8 cellular contexts compared by ENCODE assay signal in genomic region chr20:50115591-50116367, GRCh38. TPM values are rescaled to one million over a fixed set of nuclear protein-coding genes. Genes with fewer than 3 reads are reported as not detected.
DNase-seq lines count a peak whose midpoint lies in the region; ATAC-seq and TF ChIP-seq lines count a peak whose summit lies in the region.

No MANE protein-coding gene starts in this region.

- peak overlapping the region; percentile 94 for H3K4me3 Mint-ChIP-seq in endodermal cell

- H3K27me3 ChIP-seq in endodermal cell (ENCODE audit: control insufficient read depth, insufficient read depth, low read length, poor library complexity, severe bottlenecking) = no peaks in the 10 kb centered on the region

- peaks cover 3% of the 10 kb centered on the region for H3K4me1 ChIP-seq in endodermal cell (ENCODE audit: control insufficient read depth, insufficient read depth, low read length)
- H3K4me1 ChIP-seq in mesodermal cell (ENCODE audit: control insufficient read depth, insufficient read depth, low read length, poor library complexity, severe bottlenecking) = peaks cover 20% of the 10 kb centered on the region

- H3K9me3 ChIP-seq in endodermal cell (ENCODE audit: control insufficient read depth, low read length) (no peaks in the 10 kb centered on the region), mesodermal cell (ENCODE audit: control insufficient read depth, low read length) (no peaks in the 10 kb centered on the region)

- H3K36me3 Mint-ChIP-seq in endodermal cell (ENCODE audit: low read depth) = peaks cover 3% of the 10 kb centered on the region

- in situ Hi-C loops in Caki2 (cut with HindIII; ENCODE audit: low pct_unique_long_range_greater_than_20kb, low sequenced_read_pairs) = no loop called here

- H3K27me3 Mint-ChIP-seq in endodermal cell (ENCODE audit: insufficient read depth) = no peaks in the 10 kb centered on the region

- TF ChIP-seq CTCF in endodermal cell (conservative IDR thresholded peaks at IDR 0.05) = no peak

- no peaks in the 10 kb centered on the region for H3K9me3 Mint-ChIP-seq in endodermal cell

- peak; percentile 74 for ATAC-seq in GM21390 (IDR thresholded peaks at IDR 0.05; ENCODE audit: unreplicated experiment)

- 2 to 5% methylated on average over 2 to 24 of the region's 24 CpGs for WGBS in endodermal cell (ENCODE audit: insufficient coverage in 1 of 2, insufficient read length in 1 of 2), 2 experiments
- WGBS in mesodermal cell (ENCODE audit: insufficient coverage in 2 of 2), 2 experiments = 2% methylated on average over 19 to 20 of the region's 24 CpGs

- H3K36me3 ChIP-seq in endodermal cell (ENCODE audit: control insufficient read depth, insufficient read depth, low read length) (peaks cover 5% of the 10 kb centered on the region), mesodermal cell (ENCODE audit: control insufficient read depth, insufficient read depth, low read length) (peaks cover 4% of the 10 kb centered on the region)

- DNase-seq in Caki2 (ENCODE audit: low read depth) (peak; percentile 88), HUDEP-2 (lab: John Stamatoyannopoulos, UW; ENCODE audit: unreplicated experiment in 76 of 76) (peak in 74 of 76 experiments; percentile 44 to 97 (median 87)), NOMO-1 treated with dmso at 0.1 percent for 144 hours (lab: John Stamatoyannopoulos, UW; ENCODE audit: unreplicated experiment) (peak; percentile 89), endodermal cell (peak; percentile 96)
- DNase-seq in activated CD8-positive, alpha-beta memory T cell treated with anti-CD3 and anti-CD28 coated beads, Interleukin-2, amount 50 U/mL, for 1 hour (ENCODE audit: extremely low read depth) = peak; percentile 80
- peak; percentile 65 for DNase-seq in stimulated activated CD8-positive, alpha-beta memory T cell treated with anti-CD3 and anti-CD28 coated beads, Interleukin-15, amount 100 ng/mL, for 24 hours (ENCODE audit: low read depth)

- H3K27ac Mint-ChIP-seq in endodermal cell = peak overlapping the region; percentile 72

- H3K9ac ChIP-seq in endodermal cell (ENCODE audit: extremely low read depth, low read length, poor library complexity, severe bottlenecking) = peak overlapping the region; percentile 72

- H3K4me3 ChIP-seq in endodermal cell (ENCODE audit: low read length) (peak overlapping the region; percentile 98), mesodermal cell (ENCODE audit: extremely low read depth, insufficient read depth, low read length, poor library complexity, severe bottlenecking) (peak overlapping the region; percentile 53)

- H3K27ac ChIP-seq in endodermal cell (ENCODE audit: low read depth, low read length) (no peak overlapping the region), mesodermal cell (ENCODE audit: low read depth, low read length, severe bottlenecking) (peak overlapping the region; percentile 49)

- peaks cover 31% of the 10 kb centered on the region for H3K4me1 Mint-ChIP-seq in endodermal cell

RNA-seq across cellular contexts. Expression of gene UBE2V1, which starts 2.8 kb away (rescaled TPM):
- 30.0 and 38.1 TPM in 2 replicates for total RNA-seq in Caki2 (2014; rRNA removed; shearing (Covaris generic); ENCODE audit: low replicate concordance)
- total RNA-seq in endodermal cell = 100 to 1,000 TPM; 165 to 168 TPM
- polyA plus RNA-seq in endodermal cell (2013, experiment 1 of 2) = 148 TPM
- polyA plus RNA-seq in endodermal cell (2013, experiment 2 of 2) = 147 TPM
- 144 TPM for polyA plus RNA-seq in mesodermal cell (2013, experiment 1 of 2)
- 165 TPM for polyA plus RNA-seq in mesodermal cell (2013, experiment 2 of 2)

RNA-seq across cellular contexts. Expression of gene PEDS1, which starts 37.7 kb away (rescaled TPM):
- total RNA-seq in Caki2 (2014; rRNA removed; shearing (Covaris generic); ENCODE audit: low replicate concordance) = 31.7 and 34.1 TPM in 2 replicates
- total RNA-seq in endodermal cell = 10 to 100 TPM; 28.0 to 30.9 TPM
- 27.7 TPM for polyA plus RNA-seq in endodermal cell (2013, experiment 1 of 2)
- polyA plus RNA-seq in endodermal cell (2013, experiment 2 of 2) = 22.7 TPM
- polyA plus RNA-seq in mesodermal cell (2013, experiment 1 of 2) = 40.5 TPM
- polyA plus RNA-seq in mesodermal cell (2013, experiment 2 of 2) = 35.7 TPM
